ENCODE assay signal across 13 cellular contexts in the genomic region with DNA sequence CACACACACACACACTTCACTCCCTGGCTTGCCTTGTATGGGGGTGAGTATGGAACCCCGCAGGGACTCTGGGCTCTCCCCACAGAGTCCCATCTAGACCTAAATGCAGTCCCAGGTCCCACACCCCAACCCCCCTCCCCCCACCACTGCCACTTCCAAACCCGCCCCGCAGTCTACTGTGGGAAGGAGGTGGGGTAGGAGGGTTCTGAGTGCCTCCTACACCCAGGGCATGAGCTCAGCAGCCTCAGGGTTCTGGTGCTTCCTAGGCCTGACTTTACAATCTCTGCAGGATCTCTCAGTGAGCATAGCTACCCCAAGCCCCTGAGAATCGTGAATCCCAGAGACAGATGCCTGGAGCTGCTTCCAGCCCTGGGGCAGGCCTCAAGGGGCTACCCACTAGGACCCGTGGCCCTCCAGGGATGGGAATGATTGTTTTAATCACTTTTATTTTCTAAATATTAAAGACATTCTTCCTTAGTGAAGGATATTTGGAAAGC. TPM values are rescaled to one million over a fixed set of nuclear protein-coding genes. Genes with fewer than 3 reads are reported as not detected.
DNase-seq lines count a peak whose midpoint lies in the region; ATAC-seq and TF ChIP-seq lines count a peak whose summit lies in the region.
"Had no signal": no experiment of that assay in that cellular context is flagged by ENCODE, and none has a peak within 500 bp of the region (broad histone marks: within the 10 kb centered on the region; RNA-seq: fewer than 3 reads in every experiment).

No MANE protein-coding gene starts in this region.

- peak overlapping the region; percentile 74 for H4K91ac ChIP-seq in trophoblast cell (ENCODE audit: low read depth, low read length)

- no peaks in the 10 kb centered on the region for H3K9me3 Mint-ChIP-seq in CD8-positive, alpha-beta T cell
- H3K9me3 Mint-ChIP-seq in IgD-negative memory B cell: peaks cover 0 to 1% (median 0%) of the 10 kb centered on the region in 3 donors

- H4K12ac ChIP-seq in trophoblast cell (ENCODE audit: low read depth, low read length): peak overlapping the region; percentile 10

- H3K9ac ChIP-seq in trophoblast cell (ENCODE audit: low read length) (no peak overlapping the region), MM.1S (ENCODE audit: low read length) (no peak overlapping the region)

- H3K27ac ChIP-seq in CD8-positive, alpha-beta T cell (ENCODE audit: low read depth, low read length): no peak overlapping the region
- H3K27ac ChIP-seq in cingulate gyrus (ENCODE audit: low read depth, low read length) (peak overlapping the region; percentile 54), trophoblast cell (ENCODE audit: low read depth, low read length) (peak overlapping the region; percentile 7), MM.1S (ENCODE audit: low read length) (no peak overlapping the region)
- H3K27ac ChIP-seq: SJCRH30 had no signal

- H4K20me1 ChIP-seq in MM.1S (ENCODE audit: insufficient read depth, low read length): no peaks in the 10 kb centered on the region

- no peaks in the 10 kb centered on the region for H3F3A ChIP-seq in MM.1S (ENCODE audit: insufficient read depth, low read length)

- DNase-seq in CD8-positive, alpha-beta T cell: no peak
- no peak for DNase-seq in trophoblast cell
- DNase-seq in NOMO-1 (lab: John Stamatoyannopoulos, UW; ENCODE audit: unreplicated experiment in 2 of 2): no peak
- no peak for DNase-seq in MM.1S
- DNase-seq: heart right ventricle; NCI-H1694 treated with DMSO at 0.1 percent for 48 hours; pancreas; SJCRH30; stimulated activated CD4-positive, alpha-beta T cell treated with anti-CD3 and anti-CD28 coated beads, Interleukin-4, amount 100 ng/mL, for 4 hours had no signal

- no peaks in the 10 kb centered on the region for H3K36me3 Mint-ChIP-seq in CD8-positive, alpha-beta T cell
- no peaks in the 10 kb centered on the region for H3K36me3 Mint-ChIP-seq in IgD-negative memory B cell

- H3K23ac ChIP-seq in trophoblast cell (ENCODE audit: low read length): no peak overlapping the region

- WGBS in trophoblast cell (ENCODE audit: extremely low coverage, insufficient coverage, insufficient read length): no CpG with 5 or more reads among the region's 5 CpGs

- CTCF ChIA-PET in CD8-positive, alpha-beta T cell (lab: Charles Lee): interaction anchor here (0.7 to 6.0 kb wide), 3 partner anchors 21 to 972 kb away, joined by 3 to 47 read pairs (median 3); no protein-coding TSS in a partner anchor

- no peak overlapping the region for H3K4me3 ChIP-seq in CD8-positive, alpha-beta T cell (ENCODE audit: low read depth, low read length)
- H3K4me3 ChIP-seq in trophoblast cell (ENCODE audit: low read depth, low read length) (no peak overlapping the region), MM.1S (ENCODE audit: low read length) (no peak overlapping the region)

- no peaks in the 10 kb centered on the region for H3K9me2 ChIP-seq in MM.1S (replicated peaks; ENCODE audit: insufficient read depth, low read length)

- H3K79me2 ChIP-seq in trophoblast cell (ENCODE audit: control insufficient read depth, insufficient read depth, low read length, poor library complexity) (peaks cover 15% of the 10 kb centered on the region), MM.1S (ENCODE audit: low read length) (no peaks in the 10 kb centered on the region)

- no peak for TF ChIP-seq CTCF in CD8-positive, alpha-beta T cell (IDR thresholded peaks at IDR 0.05)
- TF ChIP-seq CTCF in MM.1S (IDR thresholded peaks at IDR 0.05; ENCODE audit: low read length): no peak

- no peak overlapping the region for H3K14ac ChIP-seq in trophoblast cell (ENCODE audit: low read length)

- POLR2A ChIA-PET in CD8-positive, alpha-beta T cell (lab: Charles Lee): interaction anchor here (1.9 to 4.8 kb wide), 2 partner anchors 12 to 21 kb away, joined by 6 to 39 read pairs; no protein-coding TSS in a partner anchor

- H3K79me1 ChIP-seq in trophoblast cell (ENCODE audit: low read length): peaks cover 20% of the 10 kb centered on the region

- peaks cover 27% of the 10 kb centered on the region for H3K4me1 Mint-ChIP-seq in CD8-positive, alpha-beta T cell (ENCODE audit: low read depth)
- H3K4me1 Mint-ChIP-seq in IgD-negative memory B cell: peaks cover 0 to 4% (median 0%) of the 10 kb centered on the region in 3 donors

- H3K4me1 ChIP-seq in CD8-positive, alpha-beta T cell (ENCODE audit: insufficient read depth, low read length): peaks cover 24% of the 10 kb centered on the region
- H3K4me1 ChIP-seq in trophoblast cell (ENCODE audit: control insufficient read depth in 1 of 2, insufficient read depth in 2 of 2, low read length in 2 of 2) (peaks cover 20 to 21% of the 10 kb centered on the region in 2 experiments), MM.1S (ENCODE audit: low read length) (no peaks in the 10 kb centered on the region)

- H3K4ac ChIP-seq in trophoblast cell (ENCODE audit: low read depth, low read length): no peak overlapping the region

- no peak overlapping the region for H3K18ac ChIP-seq in trophoblast cell (ENCODE audit: low read length)

- H2BK5ac ChIP-seq in trophoblast cell (ENCODE audit: low read depth, low read length, poor library complexity): no peak overlapping the region

- no peaks in the 10 kb centered on the region for H3K36me3 ChIP-seq in CD8-positive, alpha-beta T cell (ENCODE audit: insufficient read depth, low read length)
- H3K36me3 ChIP-seq in trophoblast cell (ENCODE audit: control insufficient read depth in 1 of 2, insufficient read depth in 2 of 2, low read length in 2 of 2) (peaks cover 0 to 7% of the 10 kb centered on the region in 2 experiments), MM.1S (replicated peaks; ENCODE audit: insufficient read depth, low read length) (no peaks in the 10 kb centered on the region)
- H3K36me3 ChIP-seq: pancreas, SJCRH30 had no signal

- H2BK12ac ChIP-seq in trophoblast cell (ENCODE audit: low read length): peak overlapping the region; percentile 38

- ATAC-seq in CD8-positive, alpha-beta T cell: no peak
- no peak for ATAC-seq in HG03108 (IDR thresholded peaks at IDR 0.05; ENCODE audit: unreplicated experiment)
- ATAC-seq in GM19463 (IDR thresholded peaks at IDR 0.05; ENCODE audit: unreplicated experiment): no peak

- no peaks in the 10 kb centered on the region for H3K27me3 ChIP-seq in CD8-positive, alpha-beta T cell (ENCODE audit: insufficient read depth, low read length)
- H3K27me3 ChIP-seq in trophoblast cell (ENCODE audit: insufficient read depth, low read length) (no peaks in the 10 kb centered on the region), MM.1S (replicated peaks; ENCODE audit: insufficient read depth, low read length) (peaks cover 80% of the 10 kb centered on the region)
- H3K27me3 ChIP-seq: pancreas had no signal

- H2AFZ ChIP-seq in trophoblast cell (ENCODE audit: insufficient read depth, low read length, poor library complexity) (no peak overlapping the region), MM.1S (ENCODE audit: low read length) (no peak overlapping the region)

- H3K4me3 Mint-ChIP-seq in CD8-positive, alpha-beta T cell: peak overlapping the region; percentile 72
- peak overlapping the region; percentile 60 to 74 (median 68) for H3K4me3 Mint-ChIP-seq in IgD-negative memory B cell

- H3K4me2 ChIP-seq in trophoblast cell (ENCODE audit: low read length): no peak overlapping the region
- no peak overlapping the region for H3K4me2 ChIP-seq in MM.1S (ENCODE audit: low read depth, low read length)

- H3K27ac Mint-ChIP-seq in CD8-positive, alpha-beta T cell: no peak overlapping the region
- no peak overlapping the region for H3K27ac Mint-ChIP-seq in IgD-negative memory B cell

- H3K27me3 Mint-ChIP-seq in CD8-positive, alpha-beta T cell (ENCODE audit: low read depth): no peaks in the 10 kb centered on the region
- H3K27me3 Mint-ChIP-seq in IgD-negative memory B cell: peaks cover 19% of the 10 kb centered on the region

- intact Hi-C loops in CD8-positive, alpha-beta T cell (cut with DNase I, micrococcal nuclease): no loop called here

- H2BK120ac ChIP-seq in trophoblast cell (ENCODE audit: insufficient read depth, low read length, poor library complexity): no peak overlapping the region

- no peak overlapping the region for H4K8ac ChIP-seq in trophoblast cell (ENCODE audit: low read depth, low read length)

- no peaks in the 10 kb centered on the region for H3K9me3 ChIP-seq in CD8-positive, alpha-beta T cell (ENCODE audit: low read length)
- H3K9me3 ChIP-seq in trophoblast cell (ENCODE audit: insufficient read depth, low read depth, low read length): no peaks in the 10 kb centered on the region
- no peaks in the 10 kb centered on the region for H3K9me3 ChIP-seq in MM.1S (replicated peaks; ENCODE audit: insufficient read depth, low read length)
- H3K9me3 ChIP-seq: heart right ventricle, pancreas, SJCRH30 had no signal

- H2AK5ac ChIP-seq in trophoblast cell (ENCODE audit: low read length): no peak overlapping the region

RNA-seq across cellular contexts. Expression of a gene that starts 1.5 kb away (rescaled TPM):
- total RNA-seq in CD8-positive, alpha-beta T cell: 1 to 10 TPM; 1.7 to 1.8 TPM
- 0.78 TPM for polyA plus RNA-seq in IgD-negative memory B cell
- polyA plus RNA-seq in trophoblast cell (2013): 13.9 and 14.5 TPM in 2 replicates

RNA-seq across cellular contexts. Expression of a gene that starts 22.1 kb away (rescaled TPM):
- 1 to 10 TPM; 7.6 to 7.7 TPM for total RNA-seq in CD8-positive, alpha-beta T cell
- 30.3 TPM for polyA plus RNA-seq in IgD-negative memory B cell
- polyA plus RNA-seq in trophoblast cell (2013): 18.2 and 18.3 TPM in 2 replicates

Comparison
In these comparisons a context has a peak if more than half of its experiments do, and no peak if none do; other contexts are left out.
1. H3K27ac ChIP-seq: peak in cingulate gyrus (single experiment) and trophoblast cell (single experiment); none in CD8-positive, alpha-beta T cell (single experiment) and MM.1S (single experiment).